In genomic region chr9:123544007-123544827, GRCh38 we compare ENCODE assay signal across 7 cellular contexts.
DNase-seq lines count a peak whose midpoint lies in the region; ATAC-seq and TF ChIP-seq lines count a peak whose summit lies in the region.

No MANE protein-coding gene starts in this region.

- CTCF ChIA-PET in RWPE1 (lab: Yijun Ruan, JAX) = interaction anchor here (0.5 to 1.7 kb wide), 13 partner anchors 12 to 1385 kb away, joined by 3 to 5 read pairs (median 4); no protein-coding TSS in a partner anchor

- TF ChIP-seq EP300 in esophagus muscularis mucosa (IDR thresholded peaks at IDR 0.05) = no peak

- no peaks in the 10 kb centered on the region for H3K36me3 Mint-ChIP-seq in activated T-helper 1 cell treated with anti-CD3 and anti-CD28 coated beads, Interleukin-12 subunit alpha, Interleukin-12 subunit beta, Interleukin-2, Interleukin-4 antibody, amounts not matched to agents 30 ng/mL and 10 ng/mL and 1 ng/mL, durations not matched to agents 14 hours and 24 hours and 36 hours (ENCODE audit: low read depth)

- H4K20me1 ChIP-seq in DND-41 (ENCODE audit: insufficient read depth, low read length) (no peaks in the 10 kb centered on the region), osteoblast (ENCODE audit: insufficient read depth, low read length) (peaks cover 8% of the 10 kb centered on the region)

- no peak overlapping the region for H3K4me3 Mint-ChIP-seq in activated T-helper 1 cell treated with anti-CD3 and anti-CD28 coated beads, Interleukin-12 subunit alpha, Interleukin-12 subunit beta, Interleukin-2, Interleukin-4 antibody, amounts not matched to agents 30 ng/mL and 10 ng/mL and 1 ng/mL, durations not matched to agents 14 hours and 24 hours and 36 hours

- no peak for TF ChIP-seq POLR2A in esophagus muscularis mucosa (IDR thresholded peaks at IDR 0.05; ENCODE audit: low read depth)
- no peak for TF ChIP-seq POLR2A in GM18505 (IDR thresholded peaks at IDR 0.05; ENCODE audit: borderline replicate concordance, extremely low read depth, insufficient read depth, insufficient read length)

- H3K4me3 ChIP-seq in DND-41 (ENCODE audit: low read depth in 1 of 2, low read length in 2 of 2) = no peak overlapping the region
- no peak overlapping the region for H3K4me3 ChIP-seq in esophagus muscularis mucosa
- no peak overlapping the region for H3K4me3 ChIP-seq in osteoblast (ENCODE audit: insufficient read depth, low read length)

- no peaks in the 10 kb centered on the region for H3K36me3 ChIP-seq in DND-41 (ENCODE audit: insufficient read depth, low read length)
- no peaks in the 10 kb centered on the region for H3K36me3 ChIP-seq in esophagus muscularis mucosa
- H3K36me3 ChIP-seq in osteoblast (ENCODE audit: insufficient read depth, low read length) = no peaks in the 10 kb centered on the region

- H3K79me2 ChIP-seq in DND-41 (ENCODE audit: insufficient read depth, low read length) (no peaks in the 10 kb centered on the region), osteoblast (ENCODE audit: insufficient read depth, low read length) (no peaks in the 10 kb centered on the region)

- intact Hi-C loops in esophagus muscularis mucosa (cut with DNase I) = loop anchor here (1.0 to 10.0 kb wide), 2 partner anchors 101 to 497 kb away; no protein-coding TSS in a partner anchor
- intact Hi-C loops in activated T-helper 1 cell treated with anti-CD3 and anti-CD28 coated beads, Interleukin-12 subunit alpha, Interleukin-12 subunit beta, Interleukin-2, Interleukin-4 antibody, amounts not matched to agents 30 ng/mL and 10 ng/mL and 1 ng/mL, durations not matched to agents 14 hours and 24 hours and 36 hours (cut with micrococcal nuclease) = loop anchor here (1.0 to 10.0 kb wide), 3 partner anchors 381 to 497 kb away; no protein-coding TSS in a partner anchor

- POLR2A ChIA-PET in RWPE1 (lab: Yijun Ruan, JAX; ENCODE audit: low non-redundant PET) = no interaction called here

- peak; percentile 76 for TF ChIP-seq CTCF in DND-41 (IDR thresholded peaks at IDR 0.05; ENCODE audit: borderline replicate concordance, extremely low read depth, low read length, poor library complexity, severe bottlenecking)
- TF ChIP-seq CTCF in RWPE1 (conservative IDR thresholded peaks at IDR 0.05; ENCODE audit: low read depth) = peak; percentile 97
- peak; percentile 73 to 76 (median 75) for TF ChIP-seq CTCF in esophagus muscularis mucosa (IDR thresholded peaks at IDR 0.05)
- peak; percentile 94 for TF ChIP-seq CTCF in osteoblast (IDR thresholded peaks at IDR 0.05; ENCODE audit: extremely low read depth, low read depth, low read length)

- H3K9me3 ChIP-seq in DND-41 (ENCODE audit: insufficient read depth, low read length, severe bottlenecking) (no peaks in the 10 kb centered on the region), esophagus muscularis mucosa (no peaks in the 10 kb centered on the region), osteoblast (ENCODE audit: low read depth, low read length) (no peaks in the 10 kb centered on the region)

- H3K27me3 ChIP-seq in DND-41 (ENCODE audit: insufficient read depth, low read length, poor library complexity) (no peaks in the 10 kb centered on the region), esophagus muscularis mucosa (no peaks in the 10 kb centered on the region), osteoblast (ENCODE audit: insufficient read depth, low read length) (no peaks in the 10 kb centered on the region)

- H3K27ac ChIP-seq in DND-41 (ENCODE audit: low read length) (no peak overlapping the region), RWPE1 (no peak overlapping the region), esophagus muscularis mucosa (replicated peaks in 1 of 4) (no peak overlapping the region), osteoblast (ENCODE audit: low read depth, low read length) (no peak overlapping the region)

- ATAC-seq in DND-41 (ENCODE audit: insufficient read depth, low read depth) (peak; percentile 37; the same call in 1 of the 3 replicates), GM18505 (IDR thresholded peaks at IDR 0.05; ENCODE audit: unreplicated experiment) (no peak)

- H3K4me2 ChIP-seq in DND-41 (ENCODE audit: insufficient read depth, low read length) (no peak overlapping the region), osteoblast (ENCODE audit: insufficient read depth, low read length) (no peak overlapping the region)

- WGBS in esophagus muscularis mucosa = 62% methylated on average over 3 of the region's 3 CpGs

- H3K27me3 Mint-ChIP-seq in activated T-helper 1 cell treated with anti-CD3 and anti-CD28 coated beads, Interleukin-12 subunit alpha, Interleukin-12 subunit beta, Interleukin-2, Interleukin-4 antibody, amounts not matched to agents 30 ng/mL and 10 ng/mL and 1 ng/mL, durations not matched to agents 14 hours and 24 hours and 36 hours (ENCODE audit: insufficient read depth) = no peaks in the 10 kb centered on the region

- DNase-seq in DND-41 (peak; percentile 15), HT1080 (ENCODE audit: low read depth) (peak; percentile 24), RWPE1 (ENCODE audit: low spot score) (peak; percentile 59), esophagus muscularis mucosa (ENCODE audit: extremely low spot score) (no peak), osteoblast (ENCODE audit: insufficient read length, low spot score, missing footprints) (peak; percentile 71)
- no peak for DNase-seq in activated T-helper 1 cell treated with anti-CD3 and anti-CD28 coated beads, Interleukin-12 subunit alpha, Interleukin-12 subunit beta, Interleukin-2, Interleukin-4 antibody, amounts not matched to agents 30 ng/mL and 10 ng/mL and 1 ng/mL, durations not matched to agents 14 hours and 24 hours and 36 hours (ENCODE audit: low spot score)

- no peak overlapping the region for H3K27ac Mint-ChIP-seq in activated T-helper 1 cell treated with anti-CD3 and anti-CD28 coated beads, Interleukin-12 subunit alpha, Interleukin-12 subunit beta, Interleukin-2, Interleukin-4 antibody, amounts not matched to agents 30 ng/mL and 10 ng/mL and 1 ng/mL, durations not matched to agents 14 hours and 24 hours and 36 hours

- H3K9ac ChIP-seq in DND-41 (ENCODE audit: low read depth, low read length) = no peak overlapping the region

- peaks cover 5% of the 10 kb centered on the region for H3K4me1 Mint-ChIP-seq in activated T-helper 1 cell treated with anti-CD3 and anti-CD28 coated beads, Interleukin-12 subunit alpha, Interleukin-12 subunit beta, Interleukin-2, Interleukin-4 antibody, amounts not matched to agents 30 ng/mL and 10 ng/mL and 1 ng/mL, durations not matched to agents 14 hours and 24 hours and 36 hours (ENCODE audit: low read depth)

- H3K4me1 ChIP-seq in DND-41 (ENCODE audit: insufficient read depth, low read length) = no peaks in the 10 kb centered on the region
- H3K4me1 ChIP-seq in esophagus muscularis mucosa = peaks cover 7 to 21% (median 20%) of the 10 kb centered on the region in 4 donors
- H3K4me1 ChIP-seq in osteoblast (ENCODE audit: insufficient read depth, low read length) = no peaks in the 10 kb centered on the region

- H2AFZ ChIP-seq in DND-41 (ENCODE audit: low read depth, low read length) (no peak overlapping the region), osteoblast (ENCODE audit: low read length) (no peak overlapping the region)

- no peaks in the 10 kb centered on the region for H3K9me3 Mint-ChIP-seq in activated T-helper 1 cell treated with anti-CD3 and anti-CD28 coated beads, Interleukin-12 subunit alpha, Interleukin-12 subunit beta, Interleukin-2, Interleukin-4 antibody, amounts not matched to agents 30 ng/mL and 10 ng/mL and 1 ng/mL, durations not matched to agents 14 hours and 24 hours and 36 hours

Comparison
In these comparisons a context has a peak if more than half of its experiments do, and no peak if none do; other contexts are left out.
1. DNase-seq: peak in DND-41 (single experiment), HT1080 (single experiment), RWPE1 (single experiment) and osteoblast (single experiment); none in esophagus muscularis mucosa (single experiment) and activated T-helper 1 cell treated with anti-CD3 and anti-CD28 coated beads, Interleukin-12 subunit alpha, Interleukin-12 subunit beta, Interleukin-2, Interleukin-4 antibody, amounts not matched to agents 30 ng/mL and 10 ng/mL and 1 ng/mL, durations not matched to agents 14 hours and 24 hours and 36 hours (single experiment).
2. Peak in every context shown above with its lines, with median percentiles within 50 percentile points of each other: CTCF ChIP-seq.